ENCODE assay signal across 27 cellular contexts in the genomic region with DNA sequence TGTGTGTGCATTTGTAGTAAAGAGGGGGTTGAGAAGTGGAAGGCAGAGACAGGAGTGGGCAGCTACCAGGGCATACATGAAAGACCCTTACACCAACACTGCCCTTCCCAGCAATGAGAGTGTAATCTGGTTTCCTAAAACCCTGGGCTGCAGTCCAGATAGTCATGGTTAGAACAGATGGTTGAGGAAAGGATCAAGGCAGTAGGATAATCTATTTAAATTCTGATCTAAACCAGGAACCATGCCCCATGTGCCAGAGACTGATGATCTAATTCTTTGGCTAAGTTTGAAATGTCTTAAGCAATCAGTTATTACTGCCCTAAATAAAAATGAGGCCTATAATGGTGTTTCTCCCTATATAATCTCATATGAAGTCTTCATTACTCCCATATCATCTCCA. TPM values are rescaled to one million over a fixed set of nuclear protein-coding genes. Genes with fewer than 3 reads are reported as not detected.
DNase-seq lines count a peak whose midpoint lies in the region; ATAC-seq and TF ChIP-seq lines count a peak whose summit lies in the region.
"Had no signal": no experiment of that assay in that cellular context is flagged by ENCODE, and none has a peak within 500 bp of the region (broad histone marks: within the 10 kb centered on the region; RNA-seq: fewer than 3 reads in every experiment).

No MANE protein-coding gene starts in this region.

- POLR2A ChIA-PET in MCF 10A (lab: Yijun Ruan, JAX), result no interaction called here

- H3K4me1 Mint-ChIP-seq in MCF 10A (ENCODE audit: insufficient read depth, unreplicated experiment) (peaks cover 5% of the 10 kb centered on the region), immature natural killer cell (no peaks in the 10 kb centered on the region)
- H3K4me1 Mint-ChIP-seq: nephron had no signal

- TF ChIP-seq POLR2A in breast epithelium (IDR thresholded peaks at IDR 0.05), result no peak

- no peaks in the 10 kb centered on the region for H3K9me3 ChIP-seq in breast epithelium
- no peaks in the 10 kb centered on the region for H3K9me3 ChIP-seq in aorta (ENCODE audit: control insufficient read depth, low read length)
- H3K9me3 ChIP-seq: body of pancreas, left lung had no signal

- H3K4me3 ChIP-seq in breast epithelium (no peak overlapping the region), aorta (ENCODE audit: low read length in 2 of 2) (no peak overlapping the region)
- H3K4me3 ChIP-seq: body of pancreas, left lung, skin epidermis had no signal

- H3K27me3 ChIP-seq in breast epithelium (no peaks in the 10 kb centered on the region), aorta (ENCODE audit: control insufficient read depth in 1 of 2, insufficient read depth in 2 of 2, low read length in 1 of 2) (no peaks in the 10 kb centered on the region)
- H3K27me3 ChIP-seq: body of pancreas, left lung had no signal

- intact Hi-C loops in MCF 10A (cut with micrococcal nuclease) (no loop called here), breast epithelium (cut with DNase I; ENCODE audit: low total_unique reads) (loop anchor here (10.0 kb wide), 1 partner anchor 51 kb away; no protein-coding TSS in a partner anchor), aorta (cut with DNase I) (no loop called here)

- no peak for TF ChIP-seq CTCF in MCF 10A (IDR thresholded peaks at IDR 0.05; ENCODE audit: unreplicated experiment)
- no peak for TF ChIP-seq CTCF in breast epithelium (IDR thresholded peaks at IDR 0.05)

- H3K27ac Mint-ChIP-seq in MCF 10A (ENCODE audit: low read depth, unreplicated experiment) (no peak overlapping the region), immature natural killer cell (no peak overlapping the region)
- H3K27ac Mint-ChIP-seq: mesothelial cell of epicardium, nephron had no signal

- H3K36me3 ChIP-seq in breast epithelium (no peaks in the 10 kb centered on the region), aorta (ENCODE audit: control insufficient read depth in 1 of 2, insufficient read depth in 2 of 2, low read length in 1 of 2) (no peaks in the 10 kb centered on the region)
- H3K36me3 ChIP-seq: left lung had no signal

- H3K4me3 Mint-ChIP-seq in MCF 10A (ENCODE audit: unreplicated experiment) (no peak overlapping the region), immature natural killer cell (no peak overlapping the region)
- H3K4me3 Mint-ChIP-seq: mesothelial cell of epicardium, nephron, T-helper 17 cell had no signal

- CTCF ChIA-PET in MCF 10A (lab: Yijun Ruan, JAX), result no interaction called here

- no peak for ATAC-seq in aorta (ENCODE audit: low FRiP score)
- ATAC-seq: body of pancreas, left lung, T-helper 17 cell had no signal

- no peaks in the 10 kb centered on the region for H3K9me3 Mint-ChIP-seq in MCF 10A (ENCODE audit: unreplicated experiment)
- no peaks in the 10 kb centered on the region for H3K9me3 Mint-ChIP-seq in immature natural killer cell
- H3K9me3 Mint-ChIP-seq: mesothelial cell of epicardium, nephron had no signal

- H3K27me3 Mint-ChIP-seq in MCF 10A (ENCODE audit: insufficient read depth, unreplicated experiment), result no peaks in the 10 kb centered on the region
- peaks cover 0 to 3% (median 3%) of the 10 kb centered on the region in 3 donors for H3K27me3 Mint-ChIP-seq in immature natural killer cell (ENCODE audit: low read depth in 3 of 3)

- BruUV-seq in MCF 10A (replicated peaks; lab: Mats Ljungman, UMichigan), result no TSS peak

- DNase-seq in MCF 10A (ENCODE audit: unreplicated experiment) (peak; percentile 62), breast epithelium (ENCODE audit: low spot score in 2 of 2) (no peak), NCI-H82 treated with DMSO at 0.1 percent for 48 hours (lab: John Stamatoyannopoulos, UW; ENCODE audit: unreplicated experiment) (peak; percentile 94), dedifferentiated amniotic fluid mesenchymal stem cell (ENCODE audit: extremely low spot score) (peak; percentile 65), stromal cell of bone marrow (ENCODE audit: low read depth) (peak; percentile 36), immature natural killer cell (no peak), foreskin melanocyte (no peak), aorta (no peak)
- DNase-seq: 8988T; activated CD4-positive, alpha-beta T cell treated with anti-CD3 and anti-CD28 coated beads, Interleukin-2, amount 50 U/mL, for 4 hours; activated naive CD4-positive, alpha-beta T cell treated with Interleukin-2 at 50 U/mL for 16 hours; body of pancreas; cortex of kidney; glutamatergic neuron; KG1; left lung; NCI-H1092; NCI-H2081; NCI-H526; posterior cingulate gyrus; SHP77 treated with DMSO at 0.1 percent for 48 hours; stimulated activated CD4-positive, alpha-beta T cell treated with anti-CD3 and anti-CD28 coated beads, Interleukin-4, amount 100 ng/mL, for 4 hours; T-helper 17 cell had no signal

- H3K36me3 Mint-ChIP-seq in MCF 10A (ENCODE audit: insufficient read depth, unreplicated experiment), result no peaks in the 10 kb centered on the region
- H3K36me3 Mint-ChIP-seq in immature natural killer cell, result no peaks in the 10 kb centered on the region

- H3K27ac ChIP-seq in breast epithelium (no peak overlapping the region), aorta (ENCODE audit: low read depth in 1 of 2, low read length in 2 of 2) (no peak overlapping the region)
- H3K27ac ChIP-seq: body of pancreas, C4-2B, left lung, skin epidermis had no signal

- H3K4me1 ChIP-seq in breast epithelium, result no peaks in the 10 kb centered on the region
- no peaks in the 10 kb centered on the region for H3K4me1 ChIP-seq in aorta (ENCODE audit: control insufficient read depth in 1 of 2, insufficient read depth in 2 of 2, low read length in 2 of 2)
- H3K4me1 ChIP-seq: body of pancreas had no signal

RNA-seq across cellular contexts. Expression of gene PRTG, which starts 59.6 kb away (rescaled TPM):
- total RNA-seq in MCF 10A (2022) (1.3 and 3.5 TPM in 2 replicates), breast epithelium (10 to 100 TPM in 1 of 3 donors, 1 to 10 TPM in 2; 5.2 to 11.6 (median 5.8) TPM), aorta (1 to 10 TPM; 2.1 to 4.4 TPM)
- polyA plus RNA-seq in immature natural killer cell (not detected), aorta (under 1 TPM in 1 of 2 donors, not detected in 1; 0.13 TPM)
- total RNA-seq: T-helper 17 cell had no signal

Comparison
In these comparisons a context has a peak if more than half of its experiments do, and no peak if none do; other contexts are left out.
1. DNase-seq: peak in MCF 10A (single experiment), NCI-H82 treated with DMSO at 0.1 percent for 48 hours (single experiment), dedifferentiated amniotic fluid mesenchymal stem cell (single experiment) and stromal cell of bone marrow (single experiment); none in breast epithelium (0 of 2), immature natural killer cell (0 of 3), foreskin melanocyte (single experiment) and aorta (0 of 2).